Comparison of ENCODE assay signal across 24 cellular contexts in genomic region chr2:160347269-160347863, GRCh38.
A peak's percentile ranks its signal among the peaks of the same experiment; 100 is the strongest.
DNase-seq lines count a peak whose midpoint lies in the region; ATAC-seq, FAIRE-seq and TF ChIP-seq lines count a peak whose summit lies in the region.
"Had no signal": no experiment of that assay in that cellular context is flagged by ENCODE, and none has a peak within 500 bp of the region (broad histone marks: within the 10 kb centered on the region; RNA-seq: fewer than 3 reads in every experiment).

No MANE protein-coding gene starts in this region.

- H3K4me3 ChIP-seq in AG10803 (ENCODE audit: low read length) (no peak overlapping the region), brain microvascular endothelial cell (ENCODE audit: low read depth, low read length) (no peak overlapping the region)
- H3K4me3 ChIP-seq: dorsolateral prefrontal cortex, upper lobe of left lung had no signal

- DNase-seq in AG10803 (ENCODE audit: low read depth) (peak; percentile 52), H54 (ENCODE audit: insufficient read length, low spot score) (no peak), brain microvascular endothelial cell (peak; percentile 24), kidney tubule cell (ENCODE audit: low spot score) (peak; percentile 25), T-helper 1 cell (no peak)
- DNase-seq: activated CD4-positive, alpha-beta T cell treated with anti-CD3 and anti-CD28 coated beads, Interleukin-2, amount 50 U/mL, for 4 hours; activated naive CD8-positive, alpha-beta T cell treated with anti-CD3 and anti-CD28 coated beads, Interleukin-2, amount 10 ng/mL, durations not matched to agents 7 days and 5 days; COR-L47; DND-41; dorsolateral prefrontal cortex; erythroblast; H9; midbrain; NCI-H1930; NCI-H345; NCI-H82; stimulated activated CD4-positive, alpha-beta T cell treated with anti-CD3 and anti-CD28 coated beads, Interleukin-4, amount 100 ng/mL, for 1 hour; upper lobe of left lung; WERI-Rb-1 had no signal

- TF ChIP-seq CTCF in AG10803 (conservative IDR thresholded peaks at IDR 0.05; ENCODE audit: low read length) (no peak), brain microvascular endothelial cell (IDR thresholded peaks at IDR 0.05; ENCODE audit: low read depth, low read length, missing control alignments) (no peak)

- peak overlapping the region; percentile 15 for H3K27ac ChIP-seq in brain microvascular endothelial cell
- H3K27ac ChIP-seq: dorsolateral prefrontal cortex, upper lobe of left lung, WERI-Rb-1 had no signal

- no peaks in the 10 kb centered on the region for H3K27me3 ChIP-seq in brain microvascular endothelial cell (replicated peaks)
- H3K27me3 ChIP-seq: dorsolateral prefrontal cortex, upper lobe of left lung had no signal

- ATAC-seq in HG03139 (IDR thresholded peaks at IDR 0.05; ENCODE audit: unreplicated experiment): no peak
- ATAC-seq in HG02798 (IDR thresholded peaks at IDR 0.05; ENCODE audit: poor library complexity, unreplicated experiment): no peak
- no peak for ATAC-seq in GM18861 (IDR thresholded peaks at IDR 0.05; ENCODE audit: unreplicated experiment)
- ATAC-seq: Panc1 had no signal

- peaks cover 7% of the 10 kb centered on the region for H3K36me3 ChIP-seq in brain microvascular endothelial cell (replicated peaks)
- H3K36me3 ChIP-seq: WERI-Rb-1 had no signal

- in situ Hi-C loops in brain microvascular endothelial cell (cut with HindIII; ENCODE audit: low pct_ligation_motif_present, low sequenced_read_pairs): no loop called here

- no peak for TF ChIP-seq POLR2A in H54 (IDR thresholded peaks at IDR 0.05; ENCODE audit: low read depth, low read length)

- FAIRE-seq in H54 (lab: Jason Lieb, UNC): peak; percentile 61
- FAIRE-seq: bronchial epithelial cell had no signal

Comparison
In these comparisons a context has a peak if more than half of its experiments do, and no peak if none do; other contexts are left out.
1. DNase-seq: peak in AG10803 (single experiment), brain microvascular endothelial cell (single experiment) and kidney tubule cell (single experiment); none in H54 (single experiment) and T-helper 1 cell (0 of 5).